In genomic region chr13:30395192-30396158, GRCh38 we compare ENCODE assay signal across 8 cellular contexts. TPM values are rescaled to one million over a fixed set of nuclear protein-coding genes. Genes with fewer than 3 reads are reported as not detected.
A peak's percentile ranks its signal among the peaks of the same experiment; 100 is the strongest.
DNase-seq lines count a peak whose midpoint lies in the region; ATAC-seq and TF ChIP-seq lines count a peak whose summit lies in the region.

No MANE protein-coding gene starts in this region.

- H3K36me3 ChIP-seq in effector memory CD4-positive, alpha-beta T cell (ENCODE audit: control insufficient read depth, insufficient read depth, low read length) = no peaks in the 10 kb centered on the region
- no peaks in the 10 kb centered on the region for H3K36me3 ChIP-seq in lung (ENCODE audit: control insufficient read depth in 2 of 2, insufficient read depth in 2 of 2, low read length in 2 of 2)

- ATAC-seq in GM19035 (IDR thresholded peaks at IDR 0.05; ENCODE audit: unreplicated experiment) (peak; percentile 77), HG03439 (IDR thresholded peaks at IDR 0.05; ENCODE audit: unreplicated experiment) (peak; percentile 70), lung (ENCODE audit: insufficient read depth, low FRiP score) (peak; percentile 73)

- no peaks in the 10 kb centered on the region for H3K27me3 ChIP-seq in effector memory CD4-positive, alpha-beta T cell (replicated peaks; ENCODE audit: control insufficient read depth, insufficient read depth, low read length, poor library complexity, severe bottlenecking)
- no peaks in the 10 kb centered on the region for H3K27me3 ChIP-seq in lung (ENCODE audit: control insufficient read depth, insufficient read depth)

- no peak for TF ChIP-seq CTCF in lung (IDR thresholded peaks at IDR 0.05; ENCODE audit: control extremely low read depth, extremely low read depth)

- 4 to 6% methylated on average over 19 of the region's 19 CpGs for WGBS in lung, 2 donors

- peaks cover 9% of the 10 kb centered on the region for H3K4me1 ChIP-seq in effector memory CD4-positive, alpha-beta T cell (ENCODE audit: control insufficient read depth, insufficient read depth, low read length, poor library complexity, severe bottlenecking)
- peaks cover 0 to 2% of the 10 kb centered on the region in 2 donors for H3K4me1 ChIP-seq in lung (ENCODE audit: control insufficient read depth in 2 of 2, insufficient read depth in 2 of 2, low read length in 2 of 2)

- H3K27ac ChIP-seq in effector memory CD4-positive, alpha-beta T cell (ENCODE audit: insufficient read depth, low read length, poor library complexity, severe bottlenecking) = peak overlapping the region; percentile 77
- peak overlapping the region; percentile 66 to 94 for H3K27ac ChIP-seq in lung (ENCODE audit: low read depth in 1 of 2, low read length in 1 of 2)

- peak overlapping the region; percentile 59 for H3K4me3 ChIP-seq in effector memory CD4-positive, alpha-beta T cell (ENCODE audit: insufficient read depth, low read depth, low read length, poor library complexity, severe bottlenecking)
- H3K4me3 ChIP-seq in lung = peak overlapping the region; percentile 48

- no peaks in the 10 kb centered on the region for H3K9me3 ChIP-seq in effector memory CD4-positive, alpha-beta T cell (ENCODE audit: control insufficient read depth, low read length)
- no peaks in the 10 kb centered on the region for H3K9me3 ChIP-seq in lung (ENCODE audit: control insufficient read depth in 2 of 2, insufficient read depth in 1 of 2, low read length in 1 of 2)

- DNase-seq in AG20443 (ENCODE audit: low spot score) (peak; percentile 84), NCI-H748 (lab: John Stamatoyannopoulos, UW; ENCODE audit: unreplicated experiment) (peak; percentile 98), lung (ENCODE audit: low spot score) (peak; percentile 96)
- DNase-seq in activated CD4-positive, alpha-beta T cell treated with anti-CD3 and anti-CD28 coated beads, Interleukin-2, amount 50 U/mL, for 48 hours = peak; percentile 65 to 76
- DNase-seq in effector memory CD4-positive, alpha-beta T cell = peak; percentile 53 to 68 (median 62)
- peak in 2 of 3 experiments; percentile 28 to 44 for DNase-seq in stimulated activated CD4-positive, alpha-beta T cell treated with anti-CD3 and anti-CD28 coated beads, TNF-alpha, amount 100 ng/mL, for 4 hours (ENCODE audit: low read depth in 3 of 3)

RNA-seq across cellular contexts. Expression of gene UBE2L5, which starts 26.8 kb away (rescaled TPM):
- not detected for total RNA-seq in lung
- under 1 TPM in 1 of 2 donors, not detected in 1; 0.06 TPM for polyA plus RNA-seq in lung

Comparison
In these comparisons a context has a peak if more than half of its experiments do, and no peak if none do; other contexts are left out.
1. Peak in every context shown above with its lines: DNase-seq, ATAC-seq, H3K4me3 ChIP-seq and H3K27ac ChIP-seq.
2. DNase-seq: peak in every context shown above with its lines; median percentile 98 in NCI-H748; 96 in lung; 84 in AG20443; 70 in activated CD4-positive, alpha-beta T cell treated with anti-CD3 and anti-CD28 coated beads, Interleukin-2, amount 50 U/mL, for 48 hours; 62 in effector memory CD4-positive, alpha-beta T cell; 36 in stimulated activated CD4-positive, alpha-beta T cell treated with anti-CD3 and anti-CD28 coated beads, TNF-alpha, amount 100 ng/mL, for 4 hours.